Comparison of ENCODE assay signal across 5 cellular contexts in the genomic region with DNA sequence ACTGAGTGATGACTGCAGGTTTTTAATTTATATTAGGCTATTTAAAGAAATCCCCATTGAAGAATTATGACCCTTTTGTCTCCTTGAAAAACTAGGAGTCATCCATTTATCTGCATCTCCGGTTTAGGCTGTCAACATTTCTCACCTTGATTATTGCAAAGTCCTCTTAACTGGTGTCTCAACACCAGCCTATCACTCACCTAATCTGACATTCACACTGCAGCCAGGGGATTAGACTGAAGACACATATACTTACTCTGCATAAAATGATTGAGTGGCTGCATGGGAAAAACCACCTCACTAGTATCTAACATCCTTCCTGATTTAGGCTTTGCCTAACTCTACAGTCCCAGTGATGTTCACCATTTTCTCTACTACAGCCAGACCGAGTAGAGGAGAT.
"Had no signal": no experiment of that assay in that cellular context is flagged by ENCODE, and none has a peak within 500 bp of the region (broad histone marks: within the 10 kb centered on the region; RNA-seq: fewer than 3 reads in every experiment).

No MANE protein-coding gene starts in this region.

- H3K27ac ChIP-seq: HL-60 had no signal

- H3K27ac Mint-ChIP-seq: IgD-negative memory B cell had no signal

- ATAC-seq: HepG2, K562 had no signal

- H3K27me3 Mint-ChIP-seq: IgD-negative memory B cell had no signal

- H3K4me1 Mint-ChIP-seq: IgD-negative memory B cell had no signal

- H3K4me3 Mint-ChIP-seq: IgD-negative memory B cell had no signal

- H3K4me3 ChIP-seq: K562 had no signal

- DNase-seq: IMR-90 had no signal
